In genomic region chr12:123056053-123056452, GRCh38 we compare ENCODE assay signal across 11 cellular contexts.
A peak's percentile ranks its signal among the peaks of the same experiment; 100 is the strongest.
DNase-seq lines count a peak whose midpoint lies in the region; ATAC-seq and TF ChIP-seq lines count a peak whose summit lies in the region.
"Had no signal": no experiment of that assay in that cellular context is flagged by ENCODE, and none has a peak within 500 bp of the region (broad histone marks: within the 10 kb centered on the region; RNA-seq: fewer than 3 reads in every experiment).

No MANE protein-coding gene starts in this region.

- intact Hi-C loops in left ventricle myocardium superior (cut with micrococcal nuclease) = no loop called here
- intact Hi-C loops in adrenal gland (cut with DNase I) = no loop called here

- H3K27ac ChIP-seq in right atrium auricular region (no peak overlapping the region), adrenal gland (peak overlapping the region in 4 of 5 donors; percentile 41 to 69 (median 68)), layer of hippocampus (ENCODE audit: low read depth, low read length) (peak overlapping the region; percentile 27)
- H3K27ac ChIP-seq: tibial nerve had no signal

- H3K4me3 Mint-ChIP-seq in activated CD4-positive, alpha-beta T cell treated with anti-CD3 and anti-CD28 coated beads, Interleukin-2, amount 10 ng/mL, durations not matched to agents 7 days and 5 days = no peak overlapping the region

- peaks cover 9% of the 10 kb centered on the region for H3K4me1 Mint-ChIP-seq in activated CD4-positive, alpha-beta T cell treated with anti-CD3 and anti-CD28 coated beads, Interleukin-2, amount 10 ng/mL, durations not matched to agents 7 days and 5 days

- TF ChIP-seq POLR2A in adrenal gland (IDR thresholded peaks at IDR 0.05) = peak in 1 of 2 donors; percentile 37

- no peak overlapping the region for H3K27ac Mint-ChIP-seq in activated CD4-positive, alpha-beta T cell treated with anti-CD3 and anti-CD28 coated beads, Interleukin-2, amount 10 ng/mL, durations not matched to agents 7 days and 5 days

- WGBS in adrenal gland, 4 donors = 71 to 83% (median 76%) methylated on average over 3 to 8 of the region's 8 CpGs

- POLR2A ChIA-PET in activated CD4-positive, alpha-beta T cell treated with anti-CD3 and anti-CD28 coated beads, Interleukin-2, amount 10 ng/mL, durations not matched to agents 7 days and 5 days (lab: Charles Lee) = no interaction called here

- no peaks in the 10 kb centered on the region for H3K27me3 Mint-ChIP-seq in activated CD4-positive, alpha-beta T cell treated with anti-CD3 and anti-CD28 coated beads, Interleukin-2, amount 10 ng/mL, durations not matched to agents 7 days and 5 days

- no peaks in the 10 kb centered on the region for H3K36me3 ChIP-seq in right atrium auricular region
- no peaks in the 10 kb centered on the region for H3K36me3 ChIP-seq in adrenal gland (replicated peaks in 1 of 2)
- H3K36me3 ChIP-seq: tibial nerve had no signal

- peaks cover 0 to 57% of the 10 kb centered on the region in 2 donors for H3K4me1 ChIP-seq in right atrium auricular region
- peaks cover 25 to 48% of the 10 kb centered on the region in 2 donors for H3K4me1 ChIP-seq in adrenal gland (replicated peaks in 1 of 2)

- H3K9me3 Mint-ChIP-seq in activated CD4-positive, alpha-beta T cell treated with anti-CD3 and anti-CD28 coated beads, Interleukin-2, amount 10 ng/mL, durations not matched to agents 7 days and 5 days = no peaks in the 10 kb centered on the region

- H3K36me3 Mint-ChIP-seq in activated CD4-positive, alpha-beta T cell treated with anti-CD3 and anti-CD28 coated beads, Interleukin-2, amount 10 ng/mL, durations not matched to agents 7 days and 5 days (ENCODE audit: low read depth) = no peaks in the 10 kb centered on the region

- ATAC-seq in left ventricle myocardium superior (peak; percentile 8), HG03095 (IDR thresholded peaks at IDR 0.05; ENCODE audit: unreplicated experiment) (no peak), GM18517 (IDR thresholded peaks at IDR 0.05; ENCODE audit: unreplicated experiment) (no peak), HG02623 (IDR thresholded peaks at IDR 0.05; ENCODE audit: unreplicated experiment) (no peak)

- DNase-seq in left ventricle myocardium superior = no peak
- DNase-seq in right atrium auricular region (ENCODE audit: low spot score) = no peak
- peak; percentile 67 to 89 (median 82) for DNase-seq in adrenal gland
- no peak for DNase-seq in activated CD4-positive, alpha-beta T cell treated with anti-CD3 and anti-CD28 coated beads, Interleukin-2, amount 10 ng/mL, durations not matched to agents 7 days and 5 days
- DNase-seq: activated naive CD4-positive, alpha-beta T cell; NCI-H2029 had no signal

- TF ChIP-seq CTCF in right atrium auricular region (IDR thresholded peaks at IDR 0.05) (no peak), adrenal gland (IDR thresholded peaks at IDR 0.05) (no peak)

- no peak overlapping the region for H3K4me3 ChIP-seq in right atrium auricular region
- no peak overlapping the region for H3K4me3 ChIP-seq in adrenal gland
- H3K4me3 ChIP-seq: tibial nerve had no signal

- CTCF ChIA-PET in activated CD4-positive, alpha-beta T cell treated with anti-CD3 and anti-CD28 coated beads, Interleukin-2, amount 10 ng/mL, durations not matched to agents 7 days and 5 days (lab: Charles Lee) = interaction anchor here (0.7 to 3.2 kb wide), 8 partner anchors 9 to 133 kb away, joined by 3 to 13 read pairs (median 3); no protein-coding TSS in a partner anchor

- no peaks in the 10 kb centered on the region for H3K9me3 ChIP-seq in right atrium auricular region
- H3K9me3 ChIP-seq in adrenal gland (replicated peaks in 1 of 3) = no peaks in the 10 kb centered on the region
- H3K9me3 ChIP-seq: tibial nerve had no signal

- H3K27me3 ChIP-seq in right atrium auricular region (no peaks in the 10 kb centered on the region), adrenal gland (no peaks in the 10 kb centered on the region), layer of hippocampus (ENCODE audit: control insufficient read depth, insufficient read depth, low read length) (no peaks in the 10 kb centered on the region)
- H3K27me3 ChIP-seq: tibial nerve had no signal

Comparison
In these comparisons a context has a peak if more than half of its experiments do, and no peak if none do; other contexts are left out.
1. DNase-seq: peak in adrenal gland (7 of 7); none in left ventricle myocardium superior (single experiment), right atrium auricular region (single experiment) and activated CD4-positive, alpha-beta T cell treated with anti-CD3 and anti-CD28 coated beads, Interleukin-2, amount 10 ng/mL, durations not matched to agents 7 days and 5 days (single experiment).
2. H3K27ac ChIP-seq: peak in adrenal gland (4 of 5) and layer of hippocampus (single experiment); none in right atrium auricular region (0 of 2).